40 cellular contexts compared by ENCODE assay signal in genomic region chr6:76222189-76222588, GRCh38.
"Had no signal": no experiment of that assay in that cellular context is flagged by ENCODE, and none has a peak within 500 bp of the region (broad histone marks: within the 10 kb centered on the region; RNA-seq: fewer than 3 reads in every experiment).

No MANE protein-coding gene starts in this region.

- H3K27ac ChIP-seq: adrenal gland, ascending aorta, body of pancreas, brain microvascular endothelial cell, breast epithelium, cardiac muscle cell had no signal

- H3K4me1 ChIP-seq: adrenal gland, ascending aorta, breast epithelium had no signal

- H3K4me3 Mint-ChIP-seq: activated naive CD4-positive, alpha-beta T cell treated with anti-CD3 and anti-CD28 coated beads for 36 hours; activated naive CD4-positive, alpha-beta T cell treated with anti-CD3 and anti-CD28 coated beads, Interleukin-2, amount 10 ng/mL, durations not matched to agents 7 days and 5 days; activated naive CD4-positive, alpha-beta T cell treated with anti-CD3 and anti-CD28 coated beads, Interleukin-2, amount 50 U/mL, for 24 hours; activated naive CD8-positive, alpha-beta T cell; activated naive CD8-positive, alpha-beta T cell treated with anti-CD3 and anti-CD28 coated beads for 36 hours; activated naive CD8-positive, alpha-beta T cell treated with anti-CD3 and anti-CD28 coated beads, Interleukin-2, amount 10 ng/mL, durations not matched to agents 7 days and 5 days; activated naive CD8-positive, alpha-beta T cell treated with anti-CD3 and anti-CD28 coated beads, Interleukin-2, amount 50 U/mL, for 24 hours; activated T-cell treated with anti-CD3 and anti-CD28 coated beads, Interleukin-2, amount 50 U/mL, for 24 hours; activated T-cell treated with anti-CD3 and anti-CD28 coated beads, Interleukin-2, amount 50 U/mL, for 4 hours; activated T-cell treated with anti-CD3 and anti-CD28 coated beads, Interleukin-2, amount 50 U/mL, for 72 hours; activated T-helper 1 cell treated with anti-CD3 and anti-CD28 coated beads, Interleukin-12 subunit alpha, Interleukin-12 subunit beta, Interleukin-2, Interleukin-4 antibody, amounts not matched to agents 30 ng/mL and 10 ng/mL and 1 ng/mL, durations not matched to agents 14 hours and 24 hours and 36 hours; activated T-helper 17 cell treated with anti-CD3 and anti-CD28 coated beads, Interleukin-2, amount 50 U/mL, for 72 hours; brain; central memory CD8-positive, alpha-beta T cell had no signal

- H3K36me3 ChIP-seq: adrenal gland, ascending aorta, brain microvascular endothelial cell, breast epithelium, cardiac muscle cell had no signal

- DNase-seq: activated effector memory CD4-positive, alpha-beta T cell treated with anti-CD3 and anti-CD28 coated beads, Interleukin-2, amount 50 U/mL, for 16 hours; activated effector memory CD4-positive, alpha-beta T cell treated with Interleukin-2 at 50 U/mL for 16 hours; activated gamma-delta T cell; activated gamma-delta T cell treated with Interleukin-2 at 50 U/mL for 16 hours; activated naive CD4-positive, alpha-beta T cell; activated naive CD4-positive, alpha-beta T cell treated with anti-CD3 and anti-CD28 coated beads for 36 hours; activated naive CD4-positive, alpha-beta T cell treated with anti-CD3 and anti-CD28 coated beads, Interleukin-2, amount 10 ng/mL, durations not matched to agents 7 days and 5 days; activated naive CD4-positive, alpha-beta T cell treated with anti-CD3 and anti-CD28 coated beads, Interleukin-2, amount 50 U/mL, for 16 hours; activated naive CD4-positive, alpha-beta T cell treated with Interleukin-2 at 50 U/mL for 16 hours; activated naive CD8-positive, alpha-beta T cell treated with anti-CD3 and anti-CD28 coated beads for 36 hours; activated naive CD8-positive, alpha-beta T cell treated with anti-CD3 and anti-CD28 coated beads, Interleukin-2, amount 10 ng/mL, durations not matched to agents 7 days and 5 days; activated naive CD8-positive, alpha-beta T cell treated with anti-CD3 and anti-CD28 coated beads, Interleukin-2, amount 50 U/mL, for 24 hours; activated T-cell treated with anti-CD3 and anti-CD28 coated beads, Interleukin-2, amount 50 U/mL, for 1 hour; activated T-cell treated with anti-CD3 and anti-CD28 coated beads, Interleukin-2, amount 50 U/mL, for 24 hours; activated T-cell treated with anti-CD3 and anti-CD28 coated beads, Interleukin-2, amount 50 U/mL, for 4 hours; activated T-cell treated with anti-CD3 and anti-CD28 coated beads, Interleukin-2, amount 50 U/mL, for 48 hours; activated T-cell treated with anti-CD3 and anti-CD28 coated beads, Interleukin-2, amount 50 U/mL, for 72 hours; adrenal gland; amniotic stem cell; amygdala; anterior cingulate cortex; aorta; body of pancreas; brain microvascular endothelial cell; caudate nucleus; central memory CD4-positive, alpha-beta T cell; cerebellar nuclear complex had no signal

- H3K27me3 ChIP-seq: adrenal gland, ascending aorta, body of pancreas, brain microvascular endothelial cell, breast epithelium, cardiac muscle cell had no signal

- H3K4me3 ChIP-seq: adrenal gland, ascending aorta, body of pancreas, breast epithelium, cardiac muscle cell had no signal

- H3K27ac Mint-ChIP-seq: activated naive CD4-positive, alpha-beta T cell treated with anti-CD3 and anti-CD28 coated beads for 36 hours; activated naive CD4-positive, alpha-beta T cell treated with anti-CD3 and anti-CD28 coated beads, Interleukin-2, amount 10 ng/mL, durations not matched to agents 7 days and 5 days; activated naive CD4-positive, alpha-beta T cell treated with anti-CD3 and anti-CD28 coated beads, Interleukin-2, amount 50 U/mL, for 24 hours; activated naive CD4-positive, alpha-beta T cell treated with anti-CD3 and anti-CD28 coated beads, Interleukin-2, amount 50 U/mL, for 72 hours; activated naive CD8-positive, alpha-beta T cell; activated naive CD8-positive, alpha-beta T cell treated with anti-CD3 and anti-CD28 coated beads for 36 hours; activated naive CD8-positive, alpha-beta T cell treated with anti-CD3 and anti-CD28 coated beads, Interleukin-2, amount 10 ng/mL, durations not matched to agents 7 days and 5 days; activated naive CD8-positive, alpha-beta T cell treated with anti-CD3 and anti-CD28 coated beads, Interleukin-2, amount 50 U/mL, for 24 hours; activated T-cell treated with anti-CD3 and anti-CD28 coated beads, Interleukin-2, amount 50 U/mL, for 24 hours; activated T-cell treated with anti-CD3 and anti-CD28 coated beads, Interleukin-2, amount 50 U/mL, for 72 hours; activated T-helper 1 cell treated with anti-CD3 and anti-CD28 coated beads, Interleukin-12 subunit alpha, Interleukin-12 subunit beta, Interleukin-2, Interleukin-4 antibody, amounts not matched to agents 30 ng/mL and 10 ng/mL and 1 ng/mL, durations not matched to agents 14 hours and 24 hours and 36 hours; activated T-helper 17 cell treated with anti-CD3 and anti-CD28 coated beads, Interleukin-2, amount 50 U/mL, for 72 hours; activated T-helper 2 cell treated with anti-CD3 and anti-CD28 coated beads, Interferon-gamma antibody, Interleukin-2, Interleukin-4, amounts not matched to agents 10 μg/mL and 5 μg/mL and 100 μg/mL, durations not matched to agents 14 hours and 24 hours and 36 hours; brain had no signal

- H3K9me3 ChIP-seq: adrenal gland, ascending aorta, body of pancreas, breast epithelium had no signal

- H3K27me3 Mint-ChIP-seq: activated naive CD4-positive, alpha-beta T cell treated with anti-CD3 and anti-CD28 coated beads, Interleukin-2, amount 10 ng/mL, durations not matched to agents 7 days and 5 days; activated naive CD4-positive, alpha-beta T cell treated with anti-CD3 and anti-CD28 coated beads, Interleukin-2, amount 50 U/mL, for 24 hours; activated naive CD8-positive, alpha-beta T cell; activated naive CD8-positive, alpha-beta T cell treated with anti-CD3 and anti-CD28 coated beads for 36 hours; activated naive CD8-positive, alpha-beta T cell treated with anti-CD3 and anti-CD28 coated beads, Interleukin-2, amount 10 ng/mL, durations not matched to agents 7 days and 5 days; activated naive CD8-positive, alpha-beta T cell treated with anti-CD3 and anti-CD28 coated beads, Interleukin-2, amount 50 U/mL, for 24 hours; activated T-cell treated with anti-CD3 and anti-CD28 coated beads, Interleukin-2, amount 50 U/mL, for 24 hours; activated T-helper 17 cell treated with anti-CD3 and anti-CD28 coated beads, Interleukin-2, amount 50 U/mL, for 72 hours; brain; central memory CD8-positive, alpha-beta T cell had no signal

- H3K4me1 Mint-ChIP-seq: activated naive CD4-positive, alpha-beta T cell treated with anti-CD3 and anti-CD28 coated beads, Interleukin-2, amount 50 U/mL, for 24 hours; activated naive CD8-positive, alpha-beta T cell treated with anti-CD3 and anti-CD28 coated beads, Interleukin-2, amount 10 ng/mL, durations not matched to agents 7 days and 5 days; activated naive CD8-positive, alpha-beta T cell treated with anti-CD3 and anti-CD28 coated beads, Interleukin-2, amount 50 U/mL, for 24 hours; activated T-helper 17 cell treated with anti-CD3 and anti-CD28 coated beads, Interleukin-2, amount 50 U/mL, for 72 hours; central memory CD8-positive, alpha-beta T cell had no signal

- H3K36me3 Mint-ChIP-seq: activated naive CD4-positive, alpha-beta T cell treated with anti-CD3 and anti-CD28 coated beads, Interleukin-2, amount 10 ng/mL, durations not matched to agents 7 days and 5 days; activated naive CD4-positive, alpha-beta T cell treated with anti-CD3 and anti-CD28 coated beads, Interleukin-2, amount 50 U/mL, for 24 hours; activated naive CD8-positive, alpha-beta T cell; activated naive CD8-positive, alpha-beta T cell treated with anti-CD3 and anti-CD28 coated beads for 36 hours; activated naive CD8-positive, alpha-beta T cell treated with anti-CD3 and anti-CD28 coated beads, Interleukin-2, amount 10 ng/mL, durations not matched to agents 7 days and 5 days; brain had no signal

- H3K9me3 Mint-ChIP-seq: activated naive CD4-positive, alpha-beta T cell treated with anti-CD3 and anti-CD28 coated beads, Interleukin-2, amount 50 U/mL, for 24 hours; activated T-helper 1 cell treated with anti-CD3 and anti-CD28 coated beads, Interleukin-12 subunit alpha, Interleukin-12 subunit beta, Interleukin-2, Interleukin-4 antibody, amounts not matched to agents 30 ng/mL and 10 ng/mL and 1 ng/mL, durations not matched to agents 14 hours and 24 hours and 36 hours; brain had no signal

- FAIRE-seq: astrocyte, bronchial epithelial cell had no signal
